ENCODE assay signal across 8 cellular contexts in genomic region chr11:29448246-29448877, GRCh38.
DNase-seq lines count a peak whose midpoint lies in the region; ATAC-seq and TF ChIP-seq lines count a peak whose summit lies in the region.

No MANE protein-coding gene starts in this region.

- DNase-seq in GM12864 (ENCODE audit: low read depth) (no peak), NOMO-1 (lab: John Stamatoyannopoulos, UW; ENCODE audit: unreplicated experiment in 2 of 2) (peak; percentile 28 to 69), esophagus muscularis mucosa (ENCODE audit: extremely low spot score) (no peak), omental fat pad (ENCODE audit: low spot score) (no peak), GM10266 (ENCODE audit: extremely low spot score) (no peak)
- DNase-seq in stimulated activated naive CD4-positive, alpha-beta T cell treated with Interleukin-2 at 50 U/mL for 16 hours (lab: John Stamatoyannopoulos, UW) = no peak
- DNase-seq in activated T-cell treated with anti-CD3 and anti-CD28 coated beads, Interleukin-2, amount 50 U/mL, for 48 hours = no peak

- no peak overlapping the region for H3K27ac ChIP-seq in esophagus muscularis mucosa (replicated peaks in 1 of 4)

- H3K4me1 ChIP-seq in esophagus muscularis mucosa = no peaks in the 10 kb centered on the region

- H3K9me3 ChIP-seq in esophagus muscularis mucosa = no peaks in the 10 kb centered on the region

- no peaks in the 10 kb centered on the region for H3K27me3 ChIP-seq in esophagus muscularis mucosa

- H3K36me3 ChIP-seq in esophagus muscularis mucosa = no peaks in the 10 kb centered on the region

- 41% methylated on average over 3 of the region's 3 CpGs for WGBS in esophagus muscularis mucosa

- no peak for TF ChIP-seq EP300 in esophagus muscularis mucosa (IDR thresholded peaks at IDR 0.05)

- ATAC-seq in omental fat pad (ENCODE audit: low FRiP score) (peak; percentile 74), HG03469 (IDR thresholded peaks at IDR 0.05; ENCODE audit: unreplicated experiment) (no peak)

- no peak for TF ChIP-seq POLR2A in esophagus muscularis mucosa (IDR thresholded peaks at IDR 0.05; ENCODE audit: low read depth)

- intact Hi-C loops in esophagus muscularis mucosa (cut with DNase I) = no loop called here

- TF ChIP-seq CTCF in GM12864 (IDR thresholded peaks at IDR 0.05; ENCODE audit: low read depth, low read length, missing control alignments) = peak; percentile 29
- peak; percentile 42 to 63 (median 53) for TF ChIP-seq CTCF in esophagus muscularis mucosa (IDR thresholded peaks at IDR 0.05)
- TF ChIP-seq CTCF in omental fat pad (IDR thresholded peaks at IDR 0.05) = no peak
- no peak for TF ChIP-seq CTCF in GM10266 (IDR thresholded peaks at IDR 0.05; ENCODE audit: control insufficient read depth, insufficient read depth, low read depth, missing control alignments)

- H3K4me3 ChIP-seq in GM12864 (ENCODE audit: low read depth, low read length) (no peak overlapping the region), esophagus muscularis mucosa (no peak overlapping the region)

Comparison
In these comparisons a context has a peak if more than half of its experiments do, and no peak if none do; other contexts are left out.
1. DNase-seq: peak in NOMO-1 (2 of 2); none in GM12864 (single experiment), esophagus muscularis mucosa (single experiment), omental fat pad (single experiment), stimulated activated naive CD4-positive, alpha-beta T cell treated with Interleukin-2 at 50 U/mL for 16 hours (single experiment), activated T-cell treated with anti-CD3 and anti-CD28 coated beads, Interleukin-2, amount 50 U/mL, for 48 hours (0 of 2) and GM10266 (single experiment).
2. CTCF ChIP-seq: peak in GM12864 (single experiment) and esophagus muscularis mucosa (3 of 3); none in omental fat pad (0 of 3) and GM10266 (single experiment).